19 cellular contexts compared by ENCODE assay signal in genomic region chr11:44823920-44824704, GRCh38.
A peak's percentile ranks its signal among the peaks of the same experiment; 100 is the strongest.
DNase-seq lines count a peak whose midpoint lies in the region; ATAC-seq, FAIRE-seq and TF ChIP-seq lines count a peak whose summit lies in the region.
"Had no signal": no experiment of that assay in that cellular context is flagged by ENCODE, and none has a peak within 500 bp of the region (broad histone marks: within the 10 kb centered on the region; RNA-seq: fewer than 3 reads in every experiment).

No MANE protein-coding gene starts in this region.

- H4K91ac ChIP-seq in IMR-90 (ENCODE audit: insufficient read depth, low read depth, low read length) = no peak overlapping the region

- H3K4me2 ChIP-seq in IMR-90 (ENCODE audit: low read depth, low read length) (no peak overlapping the region), HepG2 (ENCODE audit: low read depth, low read length) (no peak overlapping the region)

- FAIRE-seq in HepG2 (lab: Jason Lieb, UNC) = no peak
- FAIRE-seq: colon, GM12878, pancreas had no signal

- H3K9me1 ChIP-seq in IMR-90 (ENCODE audit: insufficient read depth, low read length) = no peaks in the 10 kb centered on the region

- no peaks in the 10 kb centered on the region for H3K9me3 Mint-ChIP-seq in activated T-cell treated with anti-CD3 and anti-CD28 coated beads, Interleukin-2, amount 50 U/mL, for 24 hours
- H3K9me3 Mint-ChIP-seq: activated T-helper 2 cell treated with anti-CD3 and anti-CD28 coated beads, Interferon-gamma antibody, Interleukin-2, Interleukin-4, amounts not matched to agents 10 μg/mL and 5 μg/mL and 100 μg/mL, durations not matched to agents 14 hours and 24 hours and 36 hours had no signal

- H2AK5ac ChIP-seq in IMR-90 (ENCODE audit: low read depth, low read length) = no peak overlapping the region

- H4K20me1 ChIP-seq in IMR-90 (ENCODE audit: insufficient read depth, low read length) = no peaks in the 10 kb centered on the region
- H4K20me1 ChIP-seq in HepG2 (ENCODE audit: insufficient read depth, low read length) = no peaks in the 10 kb centered on the region

- CTCF ChIA-PET in IMR-90 (lab: Yijun Ruan, JAX) = interaction anchor here (0.9 to 1.0 kb wide), 2 partner anchors 12 to 85 kb away, joined by 3 read pairs; no protein-coding TSS in a partner anchor
- CTCF ChIA-PET in HepG2 (lab: Yijun Ruan, JAX; ENCODE audit: low intra/inter-chr PET ratio, low total read pairs) = no interaction called here

- intact Hi-C loops in IMR-90 (cut with micrococcal nuclease) = no loop called here
- intact Hi-C loops in HepG2 (cut with micrococcal nuclease; ENCODE audit: unreplicated experiment) = no loop called here

- H2BK5ac ChIP-seq in IMR-90 (ENCODE audit: low read depth, low read length, poor library complexity, severe bottlenecking) = no peak overlapping the region

- H3K9me3 ChIP-seq in IMR-90 (ENCODE audit: control insufficient read depth, insufficient read depth, low read length) = no peaks in the 10 kb centered on the region
- no peaks in the 10 kb centered on the region for H3K9me3 ChIP-seq in HepG2 (ENCODE audit: low read length)
- no peaks in the 10 kb centered on the region for H3K9me3 ChIP-seq in tibial nerve
- H3K9me3 ChIP-seq: pancreas had no signal

- H3K14ac ChIP-seq in IMR-90 (replicated peaks; ENCODE audit: low read depth, low read length) = no peak overlapping the region

- no peak overlapping the region for H2BK120ac ChIP-seq in IMR-90 (ENCODE audit: low read depth, low read length)

- H3K79me2 ChIP-seq in HepG2 (ENCODE audit: insufficient read depth, low read length) = no peaks in the 10 kb centered on the region

- H3K27me3 ChIP-seq in IMR-90 (ENCODE audit: control insufficient read depth, insufficient read depth, low read length) (peaks cover 20% of the 10 kb centered on the region), HepG2 (ENCODE audit: control insufficient read depth in 1 of 2, insufficient read depth in 2 of 2, low read length in 2 of 2) (peaks cover 0 to 4% of the 10 kb centered on the region in 2 experiments; a peak in 1 of 5 replicates), tibial nerve (no peaks in the 10 kb centered on the region)
- H3K27me3 ChIP-seq: pancreas, stomach had no signal

- TF ChIP-seq CTCF in IMR-90 (conservative IDR thresholded peaks at IDR 0.05; ENCODE audit: low read depth, low read length) (no peak), fibroblast of pulmonary artery (IDR thresholded peaks at IDR 0.05; ENCODE audit: low read length, missing control alignments) (no peak), HepG2 (CRISPR knock-in tag; IDR thresholded peaks at IDR 0.05) (no peak), tibial nerve (IDR thresholded peaks at IDR 0.05) (no peak)

- H4K8ac ChIP-seq in IMR-90 (ENCODE audit: low read depth in 2 of 2, low read length in 2 of 2) = no peak overlapping the region

- no peak overlapping the region for H2BK15ac ChIP-seq in IMR-90 (ENCODE audit: low read depth, low read length)

- H3K56ac ChIP-seq in IMR-90 (ENCODE audit: extremely low read depth, insufficient read depth, low read length) = no peak overlapping the region

- DNase-seq in IMR-90 (no peak), fibroblast of pulmonary artery (ENCODE audit: low read depth) (peak; percentile 56), HepG2 (ENCODE audit: low spot score) (peak; percentile 52), renal cortical epithelial cell (ENCODE audit: low read depth) (peak; percentile 22), tibial nerve (ENCODE audit: low spot score in 2 of 2) (no peak), T-helper 2 cell (no peak)
- DNase-seq in activated T-cell treated with anti-CD3 and anti-CD28 coated beads, Interleukin-2, amount 50 U/mL, for 24 hours = no peak
- DNase-seq: activated CD8-positive, alpha-beta T cell treated with anti-CD3 and anti-CD28 coated beads, Interleukin-2, amount 10 ng/mL, durations not matched to agents 7 days and 5 days; amniotic stem cell; NCI-H2107; pancreas; PC-3; stomach had no signal

- no TSS peak for BruUV-seq in IMR-90 (replicated peaks; lab: Mats Ljungman, UMichigan)
- no TSS peak for BruUV-seq in HepG2 (replicated peaks; lab: Mats Ljungman, UMichigan)

- dilution Hi-C loops in IMR-90 (cut with HindIII; ENCODE audit: low sequenced_read_pairs, unreplicated experiment) = no loop called here

- H2AFZ ChIP-seq in IMR-90 (replicated peaks; ENCODE audit: low read length, poor library complexity) (no peak overlapping the region), HepG2 (ENCODE audit: low read length) (no peak overlapping the region)

- no peak overlapping the region for H3K4ac ChIP-seq in IMR-90 (ENCODE audit: low read depth, low read length)

- no peak overlapping the region for H2BK20ac ChIP-seq in IMR-90 (ENCODE audit: low read depth, low read length)

- TF ChIP-seq POLR2A in IMR-90 (IDR thresholded peaks at IDR 0.05; ENCODE audit: low read depth, low read length) (no peak), HepG2 (IDR thresholded peaks at IDR 0.05; ENCODE audit: insufficient read depth in 1 of 2, low read depth in 2 of 2, low read length in 2 of 2) (no peak), tibial nerve (IDR thresholded peaks at IDR 0.05) (no peak)

- no peak overlapping the region for H4K5ac ChIP-seq in IMR-90 (ENCODE audit: low read depth, low read length)

- H3K4me3 ChIP-seq in IMR-90 (ENCODE audit: insufficient read depth, low read depth, low read length) (no peak overlapping the region), fibroblast of pulmonary artery (replicated peaks; ENCODE audit: low read depth, low read length) (no peak overlapping the region), HepG2 (replicated peaks in 1 of 3; ENCODE audit: insufficient read depth in 1 of 3, low read depth in 2 of 3, low read length in 3 of 3) (no peak overlapping the region), tibial nerve (no peak overlapping the region)
- H3K4me3 ChIP-seq: GM12878, pancreas, SK-N-MC, stomach had no signal

- H3K4me3 Mint-ChIP-seq in activated T-cell treated with anti-CD3 and anti-CD28 coated beads, Interleukin-2, amount 50 U/mL, for 24 hours = no peak overlapping the region
- H3K4me3 Mint-ChIP-seq: activated CD8-positive, alpha-beta T cell treated with anti-CD3 and anti-CD28 coated beads, Interleukin-2, amount 10 ng/mL, durations not matched to agents 7 days and 5 days had no signal

- no peaks in the 10 kb centered on the region for H3K79me1 ChIP-seq in IMR-90 (ENCODE audit: low read depth in 1 of 2, low read length in 2 of 2)

- POLR2A ChIA-PET in IMR-90 (lab: Charles Lee; ENCODE audit: unreplicated experiment) (no interaction called here), HepG2 (lab: Yijun Ruan, JAX) (no interaction called here)

- H2AK9ac ChIP-seq in IMR-90 (replicated peaks; ENCODE audit: low read depth, low read length, poor library complexity) = peak overlapping the region; percentile 33

- no peaks in the 10 kb centered on the region for H3K36me3 Mint-ChIP-seq in activated T-cell treated with anti-CD3 and anti-CD28 coated beads, Interleukin-2, amount 50 U/mL, for 24 hours (ENCODE audit: low read depth)

- no peaks in the 10 kb centered on the region for H3K4me1 ChIP-seq in IMR-90 (ENCODE audit: control insufficient read depth, insufficient read depth, low read length)
- no peaks in the 10 kb centered on the region for H3K4me1 ChIP-seq in HepG2 (ENCODE audit: insufficient read depth, low read length)
- peaks cover 0 to 5% (median 0%) of the 10 kb centered on the region in 4 donors for H3K4me1 ChIP-seq in tibial nerve
- H3K4me1 ChIP-seq: pancreas had no signal

- 63% methylated on average over 3 of the region's 13 CpGs; no CpG with 5 or more reads in 1 of the 2 experiments for WGBS in IMR-90 (ENCODE audit: extremely low coverage in 2 of 2, insufficient read length in 1 of 2), 2 experiments
- 31% methylated on average over 11 of the region's 13 CpGs for WGBS in HepG2 (ENCODE audit: low lambda C conversion rate)
- WGBS in tibial nerve, 2 donors = 63 to 68% methylated on average over 13 of the region's 13 CpGs

- in situ Hi-C loops in IMR-90 (cut with MboI; ENCODE audit: low sequenced_read_pairs) = no loop called here
- in situ Hi-C loops in HepG2 (cut with HindIII; ENCODE audit: extremely low pct_ligation_motif_present, low pct_unique_long_range_greater_than_20kb) = no loop called here

- no peak for ATAC-seq in IMR-90 (ENCODE audit: low read depth)
- peak; percentile 27; the same call in 1 of the 3 replicates for ATAC-seq in HepG2
- no peak for ATAC-seq in HG02678 (IDR thresholded peaks at IDR 0.05; ENCODE audit: unreplicated experiment)
- ATAC-seq: activated CD8-positive, alpha-beta T cell treated with anti-CD3 and anti-CD28 coated beads, Interleukin-2, amount 10 ng/mL, durations not matched to agents 7 days and 5 days; GM12878; HCT116; pancreas; PC-3 had no signal

- H3K9ac ChIP-seq in IMR-90 (ENCODE audit: low read depth, low read length) = no peak overlapping the region
- no peak overlapping the region for H3K9ac ChIP-seq in HepG2 (ENCODE audit: insufficient read depth, low read depth, low read length)

- H3K27ac ChIP-seq in IMR-90 (ENCODE audit: insufficient read depth, low read length) (no peak overlapping the region), HepG2 (ENCODE audit: extremely low read length, insufficient read depth, low read length) (no peak overlapping the region), tibial nerve (no peak overlapping the region)
- H3K27ac ChIP-seq: pancreas, SK-N-MC had no signal

- H3K4me1 Mint-ChIP-seq in activated T-cell treated with anti-CD3 and anti-CD28 coated beads, Interleukin-2, amount 50 U/mL, for 24 hours (ENCODE audit: low read depth) = peaks cover 3% of the 10 kb centered on the region

- H3K36me3 ChIP-seq in IMR-90 (ENCODE audit: control insufficient read depth, insufficient read depth, low read length) (no peaks in the 10 kb centered on the region), HepG2 (replicated peaks in 1 of 2; ENCODE audit: control insufficient read depth in 1 of 2, insufficient read depth in 2 of 2, low read length in 2 of 2) (no peaks in the 10 kb centered on the region), tibial nerve (no peaks in the 10 kb centered on the region)
- H3K36me3 ChIP-seq: pancreas, stomach had no signal

- H3K27me3 Mint-ChIP-seq in activated T-cell treated with anti-CD3 and anti-CD28 coated beads, Interleukin-2, amount 50 U/mL, for 24 hours = no peaks in the 10 kb centered on the region

- no peak overlapping the region for H3K18ac ChIP-seq in IMR-90 (ENCODE audit: low read depth, low read length)

- no peak overlapping the region for H3K27ac Mint-ChIP-seq in activated T-cell treated with anti-CD3 and anti-CD28 coated beads, Interleukin-2, amount 50 U/mL, for 24 hours
- H3K27ac Mint-ChIP-seq: activated CD8-positive, alpha-beta T cell treated with anti-CD3 and anti-CD28 coated beads, Interleukin-2, amount 10 ng/mL, durations not matched to agents 7 days and 5 days; activated T-helper 2 cell treated with anti-CD3 and anti-CD28 coated beads, Interferon-gamma antibody, Interleukin-2, Interleukin-4, amounts not matched to agents 10 μg/mL and 5 μg/mL and 100 μg/mL, durations not matched to agents 14 hours and 24 hours and 36 hours had no signal

- TF ChIP-seq RAD21 in IMR-90 (IDR thresholded peaks at IDR 0.05; ENCODE audit: low read length) (no peak), HepG2 (CRISPR knock-in tag; IDR thresholded peaks at IDR 0.05) (no peak)

- no peak overlapping the region for H3K23ac ChIP-seq in IMR-90 (ENCODE audit: low read depth, low read length)

- no peak for TF ChIP-seq EP300 in HepG2 (IDR thresholded peaks at IDR 0.05; ENCODE audit: low read depth in 2 of 2, low read length in 2 of 2)
- no peak for TF ChIP-seq EP300 in HepG2 (CRISPR knock-in tag; IDR thresholded peaks at IDR 0.05; ENCODE audit: borderline replicate concordance)
- TF ChIP-seq EP300 in tibial nerve (IDR thresholded peaks at IDR 0.05) = no peak

Comparison
In these comparisons a context has a peak if more than half of its experiments do, and no peak if none do; other contexts are left out.
1. DNase-seq: peak in fibroblast of pulmonary artery (single experiment), HepG2 (single experiment) and renal cortical epithelial cell (single experiment); none in IMR-90 (single experiment), activated T-cell treated with anti-CD3 and anti-CD28 coated beads, Interleukin-2, amount 50 U/mL, for 24 hours (single experiment), tibial nerve (0 of 2) and T-helper 2 cell (0 of 5).